Comparison of ENCODE assay signal across 9 cellular contexts in the genomic region with DNA sequence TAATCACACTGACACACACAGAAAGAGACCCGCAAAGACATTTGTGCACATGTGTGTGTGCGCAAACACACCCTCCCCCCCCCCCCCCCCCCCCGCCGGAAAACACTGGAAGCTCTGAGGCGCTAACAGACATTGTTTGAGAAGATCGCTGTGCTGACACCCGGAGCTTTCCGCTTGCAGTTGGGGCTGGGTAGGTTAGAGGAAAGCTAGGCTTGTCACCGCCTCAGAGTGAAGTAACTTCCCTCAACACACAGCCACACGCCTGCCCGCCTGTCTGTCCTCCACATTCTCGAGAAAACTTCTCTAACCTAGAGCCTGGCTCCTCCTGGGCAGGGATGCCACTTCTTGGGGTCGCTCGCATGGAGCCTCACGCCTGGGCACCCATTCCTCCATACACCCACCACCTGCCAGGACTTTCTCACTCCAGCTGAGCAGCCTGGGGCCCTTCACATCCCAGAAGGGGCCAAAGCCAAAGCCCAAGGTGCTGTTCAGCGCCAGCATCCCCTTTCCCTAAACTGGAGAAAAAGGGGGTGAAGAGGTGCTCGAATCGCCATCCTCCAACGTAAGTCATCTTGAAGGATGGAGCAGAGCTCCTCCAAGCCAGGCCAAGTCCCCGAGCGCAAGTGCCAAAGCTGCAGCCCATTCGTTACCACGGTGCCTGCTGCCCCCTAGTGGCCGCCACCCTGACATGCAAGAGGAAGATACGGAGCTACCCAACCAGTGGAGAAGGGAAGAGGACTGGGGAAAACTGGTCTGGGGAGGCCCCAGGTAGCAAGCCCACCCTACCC.
DNase-seq lines count a peak whose midpoint lies in the region; ATAC-seq, FAIRE-seq and TF ChIP-seq lines count a peak whose summit lies in the region.
"Had no signal": no experiment of that assay in that cellular context is flagged by ENCODE, and none has a peak within 500 bp of the region (broad histone marks: within the 10 kb centered on the region; RNA-seq: fewer than 3 reads in every experiment).

No MANE protein-coding gene starts in this region.

- no peak overlapping the region for H2AFZ ChIP-seq in mammary epithelial cell (ENCODE audit: low read depth, low read length)
- no peak overlapping the region for H2AFZ ChIP-seq in keratinocyte (ENCODE audit: control insufficient read depth, low read length)

- peaks cover 58% of the 10 kb centered on the region for H3K36me3 Mint-ChIP-seq in activated B cell treated with CpG ODN at 0.5 μM for 24 hours (ENCODE audit: low read depth)

- ATAC-seq in activated B cell treated with CpG ODN at 0.5 μM for 24 hours (ENCODE audit: low read depth) (peak; percentile 83), GM21786 (IDR thresholded peaks at IDR 0.05; ENCODE audit: unreplicated experiment) (no peak)

- H3K79me2 ChIP-seq in mammary epithelial cell (ENCODE audit: insufficient read depth, low read length) (no peaks in the 10 kb centered on the region), keratinocyte (ENCODE audit: control insufficient read depth, insufficient read depth, low read length) (peaks cover under 1% of the 10 kb centered on the region)

- POLR2A ChIA-PET in activated B cell treated with CpG ODN at 0.5 μM for 24 hours (lab: Charles Lee) = interaction anchor here (0.6 to 1.0 kb wide), 3 partner anchors 23 to 151 kb away, joined by 4 to 9 read pairs (median 6); no protein-coding TSS in a partner anchor

- in situ Hi-C loops in mammary epithelial cell (cut with MboI; ENCODE audit: low sequenced_read_pairs in 2 of 2) = loop anchor here in 1 of 2 donors (25.0 kb wide), 1 partner anchor 380 kb away; a partner anchor contains a TSS

- TF ChIP-seq CTCF in activated B cell treated with CpG ODN at 0.5 μM for 24 hours (IDR thresholded peaks at IDR 0.05) = peak; percentile 29
- TF ChIP-seq CTCF in mammary epithelial cell (conservative IDR thresholded peaks at IDR 0.05 in 1 of 2, IDR thresholded peaks at IDR 0.05 in 1 of 2; ENCODE audit: extremely low read depth in 1 of 2, insufficient read depth in 1 of 2, low read depth in 1 of 2, low read length in 2 of 2) = peak; percentile 90 to 91
- peak; percentile 92 to 97 (median 94) for TF ChIP-seq CTCF in keratinocyte (optimal IDR thresholded peaks at IDR 0.05 in 1 of 3, IDR thresholded peaks at IDR 0.05 in 1 of 3, conservative IDR thresholded peaks at IDR 0.05 in 1 of 3; ENCODE audit: extremely low read depth in 1 of 3, insufficient read depth in 2 of 3, low read length in 3 of 3)

- H3K9me1 ChIP-seq in keratinocyte (ENCODE audit: control insufficient read depth, extremely low read depth, insufficient read depth, low read length) = no peaks in the 10 kb centered on the region

- H3K9ac ChIP-seq in mammary epithelial cell (ENCODE audit: insufficient read depth, low read length) (no peak overlapping the region), keratinocyte (ENCODE audit: control insufficient read depth, extremely low read depth, insufficient read depth, low read length) (no peak overlapping the region)

- H3K4me1 ChIP-seq in mammary epithelial cell (ENCODE audit: insufficient read depth, low read length) (no peaks in the 10 kb centered on the region), keratinocyte (ENCODE audit: control insufficient read depth, extremely low read depth, insufficient read depth, low read length) (no peaks in the 10 kb centered on the region)

- DNase-seq in NCI-H1092 treated with DMSO at 0.1 percent for 48 hours (lab: John Stamatoyannopoulos, UW) = peak; percentile 44
- no peak for DNase-seq in NCI-H1092 (lab: John Stamatoyannopoulos, UW)
- DNase-seq in NCI-H2107 treated with DMSO at 0.1 percent for 48 hours (lab: John Stamatoyannopoulos, UW; ENCODE audit: unreplicated experiment) = peak; percentile 23
- DNase-seq in activated B cell treated with CpG ODN at 0.5 μM for 24 hours = peak; percentile 63
- DNase-seq in mammary epithelial cell = peak; percentile 27
- DNase-seq in keratinocyte (ENCODE audit: low read depth, low spot score) = no peak
- DNase-seq in stimulated activated CD4-positive, alpha-beta T cell treated with anti-CD3 and anti-CD28 coated beads, Interleukin-1b, Interleukin-23, amount 100 ng/mL, for 4 hours (ENCODE audit: low read depth in 2 of 2) = peak; percentile 74 to 76

- CTCF ChIA-PET in activated B cell treated with CpG ODN at 0.5 μM for 24 hours (lab: Charles Lee) (interaction anchor here (0.6 to 6.5 kb wide), 33 partner anchors 9 to 473 kb away, joined by 3 to 149 read pairs (median 5); a partner anchor contains a TSS), mammary epithelial cell (lab: Charles Lee; ENCODE audit: low non-redundant PET) (interaction anchor here (0.5 to 1.1 kb wide), 14 partner anchors 15 to 689 kb away, joined by 3 to 16 read pairs (median 4); a partner anchor contains a TSS)

- no peaks in the 10 kb centered on the region for H3K9me3 ChIP-seq in mammary epithelial cell (replicated peaks; ENCODE audit: insufficient read depth, low read length)
- H3K9me3 ChIP-seq in keratinocyte (ENCODE audit: control insufficient read depth, low read depth, low read length) = no peaks in the 10 kb centered on the region

- peaks cover 17% of the 10 kb centered on the region for H3K36me3 ChIP-seq in mammary epithelial cell (ENCODE audit: insufficient read depth, low read length)
- peaks cover 34 to 63% of the 10 kb centered on the region in 2 experiments for H3K36me3 ChIP-seq in keratinocyte (ENCODE audit: control insufficient read depth in 2 of 2, extremely low read depth in 1 of 2, insufficient read depth in 2 of 2, low read length in 2 of 2)

- FAIRE-seq in keratinocyte (lab: Jason Lieb, UNC) = peak; percentile 36
- FAIRE-seq: A204.1 had no signal

- H4K20me1 ChIP-seq in mammary epithelial cell (ENCODE audit: insufficient read depth, low read length) = no peaks in the 10 kb centered on the region
- H4K20me1 ChIP-seq in keratinocyte (ENCODE audit: control insufficient read depth, extremely low read depth, insufficient read depth, low read length) = peaks cover 6% of the 10 kb centered on the region

- no peak overlapping the region for H3K4me3 Mint-ChIP-seq in activated B cell treated with CpG ODN at 0.5 μM for 24 hours

- 53% methylated on average over 16 of the region's 25 CpGs for whole genome bisulfite sequencing in mammary epithelial cell (ENCODE audit: low coverage, missing lambda C conversion rate)

- H3K4me3 ChIP-seq in mammary epithelial cell (replicated peaks in 1 of 3; ENCODE audit: insufficient read depth in 1 of 3, low read depth in 2 of 3, low read length in 3 of 3) = no peak overlapping the region
- H3K4me3 ChIP-seq in keratinocyte (ENCODE audit: control insufficient read depth in 2 of 3, extremely low read depth in 1 of 3, insufficient read depth in 2 of 3, low read depth in 1 of 3, low read length in 3 of 3) = no peak overlapping the region

- dilution Hi-C loops in mammary epithelial cell (cut with HindIII; ENCODE audit: low sequenced_read_pairs) (no loop called here), keratinocyte (cut with MboI; ENCODE audit: extremely low pct_ligation_motif_present, low sequenced_read_pairs) (no loop called here)

- H3K9me3 Mint-ChIP-seq in activated B cell treated with CpG ODN at 0.5 μM for 24 hours = no peaks in the 10 kb centered on the region

- H3K27me3 ChIP-seq in mammary epithelial cell (ENCODE audit: insufficient read depth, low read length) = no peaks in the 10 kb centered on the region
- H3K27me3 ChIP-seq in keratinocyte (ENCODE audit: control insufficient read depth, extremely low read depth, insufficient read depth, low read length) = no peaks in the 10 kb centered on the region

- no peak overlapping the region for H3K27ac Mint-ChIP-seq in activated B cell treated with CpG ODN at 0.5 μM for 24 hours

- intact Hi-C loops in activated B cell treated with CpG ODN at 0.5 μM for 24 hours (cut with micrococcal nuclease) (loop anchor here (1.0 to 5.0 kb wide), 4 partner anchors 102 to 470 kb away; no protein-coding TSS in a partner anchor), mammary epithelial cell (cut with micrococcal nuclease) (loop anchor here (1.0 to 2.0 kb wide), 2 partner anchors 152 to 390 kb away; a partner anchor contains a TSS)

- BruUV-seq in mammary epithelial cell (replicated peaks; lab: Mats Ljungman, UMichigan) = no TSS peak

- peaks cover 7% of the 10 kb centered on the region for H3K4me1 Mint-ChIP-seq in activated B cell treated with CpG ODN at 0.5 μM for 24 hours

- H3K27ac ChIP-seq in mammary epithelial cell (ENCODE audit: insufficient read depth, low read depth, low read length) (no peak overlapping the region), keratinocyte (ENCODE audit: control insufficient read depth, insufficient read depth, low read length) (no peak overlapping the region)

- H3K4me2 ChIP-seq in mammary epithelial cell (ENCODE audit: insufficient read depth, low read depth, low read length) = no peak overlapping the region
- H3K4me2 ChIP-seq in keratinocyte (ENCODE audit: control insufficient read depth, extremely low read depth, insufficient read depth, low read depth, low read length) = no peak overlapping the region

- no peaks in the 10 kb centered on the region for H3K27me3 Mint-ChIP-seq in activated B cell treated with CpG ODN at 0.5 μM for 24 hours

Comparison
In these comparisons a context has a peak if more than half of its experiments do, and no peak if none do; other contexts are left out.
1. DNase-seq: peak in NCI-H1092 treated with DMSO at 0.1 percent for 48 hours (single experiment), NCI-H2107 treated with DMSO at 0.1 percent for 48 hours (single experiment), activated B cell treated with CpG ODN at 0.5 μM for 24 hours (single experiment), mammary epithelial cell (single experiment) and stimulated activated CD4-positive, alpha-beta T cell treated with anti-CD3 and anti-CD28 coated beads, Interleukin-1b, Interleukin-23, amount 100 ng/mL, for 4 hours (2 of 2); none in NCI-H1092 (single experiment) and keratinocyte (single experiment).
2. CTCF ChIP-seq: peak in every context shown above with its lines; median percentile 94 in keratinocyte; 90 in mammary epithelial cell; 29 in activated B cell treated with CpG ODN at 0.5 μM for 24 hours.